Comparison of ENCODE assay signal across 25 cellular contexts in the genomic region with DNA sequence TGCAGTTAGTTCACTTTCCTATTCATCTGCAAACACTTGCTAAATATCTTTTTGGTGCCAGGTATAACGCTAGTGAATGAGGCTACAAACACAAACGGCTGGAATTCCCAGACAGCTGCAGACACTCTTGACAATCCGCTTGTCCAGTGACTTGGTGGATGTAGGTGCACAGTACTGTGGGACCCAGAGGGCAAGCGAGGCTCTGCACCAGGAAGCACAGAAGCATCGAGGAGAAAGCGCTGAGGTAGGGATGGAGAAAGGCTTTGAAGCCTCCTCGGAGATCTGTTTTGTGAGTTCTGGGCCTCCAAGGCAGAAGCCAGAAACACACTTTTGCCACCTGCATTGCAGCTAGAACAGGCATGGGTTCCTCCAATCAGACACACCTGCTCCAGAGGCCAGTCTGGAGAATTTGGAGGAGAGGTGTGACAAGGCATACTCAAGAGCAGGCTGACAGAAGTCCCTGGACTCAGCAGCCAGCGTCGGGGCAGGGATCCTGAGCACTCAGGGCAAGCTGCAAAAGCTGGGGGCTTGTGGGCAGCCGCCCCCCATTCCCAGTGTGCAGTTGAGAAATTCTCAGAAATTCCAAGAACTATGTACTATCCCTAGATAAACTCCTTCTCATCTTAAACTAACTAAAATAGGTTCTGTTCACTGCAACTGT.
"Had no signal": no experiment of that assay in that cellular context is flagged by ENCODE, and none has a peak within 500 bp of the region (broad histone marks: within the 10 kb centered on the region; RNA-seq: fewer than 3 reads in every experiment).

No MANE protein-coding gene starts in this region.

- H3K36me3 Mint-ChIP-seq: activated naive CD8-positive, alpha-beta T cell had no signal

- H3K27ac Mint-ChIP-seq: activated CD4-positive, alpha-beta T cell treated with anti-CD3 and anti-CD28 coated beads for 36 hours; activated CD4-positive, alpha-beta T cell treated with anti-CD3 and anti-CD28 coated beads, Interleukin-2, amount 10 ng/mL, durations not matched to agents 7 days and 5 days; activated CD8-positive, alpha-beta T cell treated with anti-CD3 and anti-CD28 coated beads for 36 hours; activated naive CD8-positive, alpha-beta T cell; activated T-helper 17 cell treated with anti-CD3 and anti-CD28 coated beads, Interleukin-2, amount 50 U/mL, for 72 hours had no signal

- H3K27me3 ChIP-seq: colonic mucosa, heart left ventricle had no signal

- H3K4me3 ChIP-seq: colonic mucosa, gastrocnemius medialis, heart left ventricle had no signal

- ATAC-seq: activated CD4-positive, alpha-beta T cell treated with anti-CD3 and anti-CD28 coated beads for 36 hours; activated CD8-positive, alpha-beta T cell treated with anti-CD3 and anti-CD28 coated beads for 36 hours; activated T-cell treated with anti-CD3 and anti-CD28 coated beads, Interleukin-2, amount 50 U/mL, for 4 hours; activated T-helper 17 cell treated with anti-CD3 and anti-CD28 coated beads, Interleukin-2, amount 50 U/mL, for 72 hours; gastrocnemius medialis; heart left ventricle had no signal

- H3K4me3 Mint-ChIP-seq: activated CD4-positive, alpha-beta T cell treated with anti-CD3 and anti-CD28 coated beads for 36 hours; activated CD4-positive, alpha-beta T cell treated with anti-CD3 and anti-CD28 coated beads, Interleukin-2, amount 10 ng/mL, durations not matched to agents 7 days and 5 days; activated CD8-positive, alpha-beta T cell treated with anti-CD3 and anti-CD28 coated beads for 36 hours; activated naive CD8-positive, alpha-beta T cell; activated T-cell treated with anti-CD3 and anti-CD28 coated beads, Interleukin-2, amount 50 U/mL, for 4 hours; activated T-helper 17 cell treated with anti-CD3 and anti-CD28 coated beads, Interleukin-2, amount 50 U/mL, for 72 hours had no signal

- H3K4me1 Mint-ChIP-seq: activated CD4-positive, alpha-beta T cell treated with anti-CD3 and anti-CD28 coated beads for 36 hours; activated CD4-positive, alpha-beta T cell treated with anti-CD3 and anti-CD28 coated beads, Interleukin-2, amount 10 ng/mL, durations not matched to agents 7 days and 5 days; activated T-helper 17 cell treated with anti-CD3 and anti-CD28 coated beads, Interleukin-2, amount 50 U/mL, for 72 hours had no signal

- H3K27me3 Mint-ChIP-seq: activated CD4-positive, alpha-beta T cell treated with anti-CD3 and anti-CD28 coated beads for 36 hours; activated CD4-positive, alpha-beta T cell treated with anti-CD3 and anti-CD28 coated beads, Interleukin-2, amount 10 ng/mL, durations not matched to agents 7 days and 5 days; activated CD8-positive, alpha-beta T cell treated with anti-CD3 and anti-CD28 coated beads for 36 hours; activated T-helper 17 cell treated with anti-CD3 and anti-CD28 coated beads, Interleukin-2, amount 50 U/mL, for 72 hours had no signal

- H3K36me3 ChIP-seq: colonic mucosa, gastrocnemius medialis, heart left ventricle had no signal

- DNase-seq: activated CD4-positive, alpha-beta T cell treated with anti-CD3 and anti-CD28 coated beads for 36 hours; activated CD4-positive, alpha-beta T cell treated with anti-CD3 and anti-CD28 coated beads, Interleukin-2, amount 10 ng/mL, durations not matched to agents 7 days and 5 days; activated CD4-positive, alpha-beta T cell treated with anti-CD3 and anti-CD28 coated beads, Interleukin-2, amount 50 U/mL, for 4 hours; activated CD4-positive, CD25-positive, alpha-beta regulatory T cell; activated CD4-positive, CD25-positive, alpha-beta regulatory T cell treated with anti-CD3 and anti-CD28 coated beads, Interleukin-2, amount 50 U/mL, for 72 hours; activated CD8-positive, alpha-beta memory T cell treated with anti-CD3 and anti-CD28 coated beads for 24 hours; activated CD8-positive, alpha-beta T cell treated with anti-CD3 and anti-CD28 coated beads for 36 hours; activated effector memory CD4-positive, alpha-beta T cell treated with Interleukin-2 at 50 U/mL for 16 hours; activated gamma-delta T cell treated with Interleukin-2 at 50 U/mL for 16 hours; activated naive CD4-positive, alpha-beta T cell treated with anti-CD3 and anti-CD28 coated beads, Interleukin-2, amount 50 U/mL, for 16 hours; activated naive CD4-positive, alpha-beta T cell treated with Interleukin-2 at 50 U/mL for 16 hours; activated T-cell treated with anti-CD3 and anti-CD28 coated beads, Interleukin-2, amount 50 U/mL, for 4 hours; amniotic stem cell; anterior cingulate cortex; central memory CD4-positive, alpha-beta T cell; cerebellar nuclear complex; colonic mucosa; effector CD8-positive, alpha-beta T cell; foreskin fibroblast; gastrocnemius medialis; glutamatergic neuron; heart left ventricle; T-helper 2 cell had no signal
